Comparison of ENCODE assay signal across 6 cellular contexts in the genomic region with DNA sequence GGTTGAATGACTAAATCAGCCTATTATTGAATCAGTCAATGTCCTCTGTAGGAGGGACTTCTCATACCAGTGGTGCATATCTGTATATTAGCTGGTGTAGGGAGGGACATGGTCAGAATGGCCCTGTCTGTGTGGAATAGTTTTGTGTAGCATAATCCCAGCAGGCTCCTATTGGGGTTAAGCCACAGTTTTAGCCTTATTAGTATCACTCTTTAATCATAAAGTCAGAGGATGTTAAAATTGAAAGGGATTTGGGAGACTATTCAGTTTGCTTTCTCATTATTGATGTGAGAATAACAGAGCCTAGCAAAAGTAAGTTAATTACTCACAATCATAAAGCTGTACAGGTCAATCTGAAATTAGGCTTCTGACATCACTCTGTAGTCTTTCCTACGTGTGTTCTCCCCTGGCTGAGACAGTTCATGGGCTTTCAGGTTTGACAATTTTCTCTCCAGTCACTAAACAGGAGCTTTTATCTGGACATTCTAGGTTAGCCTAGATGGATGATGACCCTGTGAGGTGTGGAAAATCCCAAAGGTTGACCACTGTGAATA.
DNase-seq lines count a peak whose midpoint lies in the region; ATAC-seq lines count a peak whose summit lies in the region.
"Not testable (repeated sequence)": the region's sequence is repeated elsewhere in the genome, so short reads cannot be mapped to it uniquely, and the experiment has no call there.

No MANE protein-coding gene starts in this region.

- H3K4me3 Mint-ChIP-seq in activated CD4-positive, alpha-beta T cell treated with anti-CD3 and anti-CD28 coated beads for 36 hours; stimulated activated effector memory CD8-positive, alpha-beta T cell treated with anti-CD3 and anti-CD28 coated beads, Interleukin-12 subunit alpha, Interleukin-12 subunit beta, amount 100 ng/mL, for 72 hours: not testable (repeated sequence)

- H3K36me3 Mint-ChIP-seq in activated CD4-positive, alpha-beta T cell treated with anti-CD3 and anti-CD28 coated beads for 36 hours (ENCODE audit: low read depth); stimulated activated effector memory CD8-positive, alpha-beta T cell treated with anti-CD3 and anti-CD28 coated beads, Interleukin-12 subunit alpha, Interleukin-12 subunit beta, amount 100 ng/mL, for 72 hours: not testable (repeated sequence)

- DNase-seq in activated CD4-positive, alpha-beta T cell treated with anti-CD3 and anti-CD28 coated beads for 36 hours; stimulated activated effector memory CD8-positive, alpha-beta T cell treated with anti-CD3 and anti-CD28 coated beads, Interleukin-12 subunit alpha, Interleukin-12 subunit beta, amount 100 ng/mL, for 72 hours (ENCODE audit: low spot score in 2 of 2): not testable (repeated sequence)

- H3K9me3 Mint-ChIP-seq in activated CD4-positive, alpha-beta T cell treated with anti-CD3 and anti-CD28 coated beads for 36 hours (ENCODE audit: low read depth); stimulated activated effector memory CD8-positive, alpha-beta T cell treated with anti-CD3 and anti-CD28 coated beads, Interleukin-12 subunit alpha, Interleukin-12 subunit beta, amount 100 ng/mL, for 72 hours: not testable (repeated sequence)

- H3K27ac Mint-ChIP-seq in activated CD4-positive, alpha-beta T cell treated with anti-CD3 and anti-CD28 coated beads for 36 hours; stimulated activated effector memory CD8-positive, alpha-beta T cell treated with anti-CD3 and anti-CD28 coated beads, Interleukin-12 subunit alpha, Interleukin-12 subunit beta, amount 100 ng/mL, for 72 hours: not testable (repeated sequence)

- CTCF ChIA-PET in activated CD4-positive, alpha-beta T cell treated with anti-CD3 and anti-CD28 coated beads for 36 hours (lab: Charles Lee): not testable (repeated sequence)

- peak; percentile 67 for ATAC-seq in GM18520 (IDR thresholded peaks at IDR 0.05; ENCODE audit: unreplicated experiment)
- ATAC-seq in HG02610 (IDR thresholded peaks at IDR 0.05; ENCODE audit: unreplicated experiment): peak; percentile 88
- peak; percentile 63 for ATAC-seq in HG03097 (IDR thresholded peaks at IDR 0.05; ENCODE audit: low FRiP score, unreplicated experiment)
- peak; percentile 63 for ATAC-seq in HG03520 (IDR thresholded peaks at IDR 0.05; ENCODE audit: unreplicated experiment)
- peak; percentile 55 for ATAC-seq in activated CD4-positive, alpha-beta T cell treated with anti-CD3 and anti-CD28 coated beads for 36 hours
- ATAC-seq in stimulated activated effector memory CD8-positive, alpha-beta T cell treated with anti-CD3 and anti-CD28 coated beads, Interleukin-12 subunit alpha, Interleukin-12 subunit beta, amount 100 ng/mL, for 72 hours: peak; percentile 79

- intact Hi-C loops in activated CD4-positive, alpha-beta T cell treated with anti-CD3 and anti-CD28 coated beads for 36 hours (cut with DNase I, micrococcal nuclease): not testable (repeated sequence)

- not testable (repeated sequence) for H3K4me1 Mint-ChIP-seq in activated CD4-positive, alpha-beta T cell treated with anti-CD3 and anti-CD28 coated beads for 36 hours; stimulated activated effector memory CD8-positive, alpha-beta T cell treated with anti-CD3 and anti-CD28 coated beads, Interleukin-12 subunit alpha, Interleukin-12 subunit beta, amount 100 ng/mL, for 72 hours

- POLR2A ChIA-PET in activated CD4-positive, alpha-beta T cell treated with anti-CD3 and anti-CD28 coated beads for 36 hours (lab: Charles Lee): not testable (repeated sequence)

- H3K27me3 Mint-ChIP-seq in activated CD4-positive, alpha-beta T cell treated with anti-CD3 and anti-CD28 coated beads for 36 hours: not testable (repeated sequence)
